ENCODE assay signal across 8 cellular contexts in the genomic region with DNA sequence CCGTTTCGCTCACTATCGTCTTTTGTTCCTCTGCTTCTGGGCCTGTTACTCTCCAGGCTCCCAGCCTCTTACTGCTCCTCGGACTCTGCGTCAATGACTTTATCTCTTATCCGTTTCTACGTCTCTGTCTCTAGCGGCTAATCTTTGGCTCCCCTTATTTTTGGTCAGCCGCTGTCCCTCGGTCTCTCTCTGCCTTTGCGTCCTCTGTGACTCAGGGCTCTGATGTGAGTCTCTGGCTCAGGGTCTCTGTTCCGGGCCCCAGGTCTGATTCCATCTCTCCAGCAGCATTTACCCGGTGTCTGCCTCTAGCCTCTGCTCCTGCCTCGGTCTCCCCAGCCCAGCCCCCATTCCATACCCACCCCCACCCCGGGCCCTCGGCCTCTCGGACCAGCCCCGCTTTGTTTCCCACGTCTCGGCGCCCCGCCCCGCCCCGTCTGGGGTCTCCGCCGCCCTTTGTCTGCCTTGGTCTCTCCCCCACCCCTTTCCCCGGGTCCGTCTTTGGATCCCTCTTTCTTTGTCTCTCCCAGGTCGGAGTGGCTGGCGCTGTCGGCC. TPM values are rescaled to one million over a fixed set of nuclear protein-coding genes. Genes with fewer than 3 reads are reported as not detected.
DNase-seq lines count a peak whose midpoint lies in the region; ATAC-seq and TF ChIP-seq lines count a peak whose summit lies in the region.

No MANE protein-coding gene starts in this region.

- H3K27me3 ChIP-seq in WERI-Rb-1 (ENCODE audit: insufficient read depth, low read depth, severe bottlenecking) (no peaks in the 10 kb centered on the region), psoas muscle (ENCODE audit: insufficient read depth in 3 of 3, low read length in 2 of 3) (no peaks in the 10 kb centered on the region)

- peaks cover 26% of the 10 kb centered on the region for H3K4me1 Mint-ChIP-seq in glutamatergic neuron (ENCODE audit: low read depth, unreplicated experiment)

- H3K4me1 ChIP-seq in psoas muscle = peaks cover 15% of the 10 kb centered on the region

- H3K4me3 Mint-ChIP-seq in glutamatergic neuron (ENCODE audit: unreplicated experiment) = peak overlapping the region; percentile 99

- peaks cover 5% of the 10 kb centered on the region for H3K36me3 Mint-ChIP-seq in glutamatergic neuron (ENCODE audit: unreplicated experiment)

- H3K27ac ChIP-seq in WERI-Rb-1 (peak overlapping the region; percentile 98), psoas muscle (peak overlapping the region; percentile 87)

- ATAC-seq in psoas muscle (peak; percentile 15 to 53 (median 21)), GM19452 (IDR thresholded peaks at IDR 0.05; ENCODE audit: unreplicated experiment) (no peak), left lobe of liver (no peak)

- H3K27me3 Mint-ChIP-seq in glutamatergic neuron (ENCODE audit: unreplicated experiment) = peaks cover 19% of the 10 kb centered on the region

- peak; percentile 70 for DNase-seq in NCI-H510A treated with DMSO at 0.1 percent for 48 hours (lab: John Stamatoyannopoulos, UW)
- no peak for DNase-seq in NCI-H510A (lab: John Stamatoyannopoulos, UW)
- no peak for DNase-seq in WERI-Rb-1
- DNase-seq in glutamatergic neuron = no peak
- no peak for DNase-seq in psoas muscle
- no peak for DNase-seq in left lobe of liver (ENCODE audit: low spot score)
- DNase-seq in stimulated activated CD4-positive, alpha-beta T cell treated with anti-CD3 and anti-CD28 coated beads, Interleukin-4, amount 100 ng/mL, for 4 hours = no peak

- intact Hi-C loops in psoas muscle (cut with DNase I) = loop anchor here in 1 of 2 donors (2.0 kb wide), 1 partner anchor 16 kb away; no protein-coding TSS in a partner anchor

- H3K36me3 ChIP-seq in WERI-Rb-1 = peaks cover 29% of the 10 kb centered on the region
- H3K36me3 ChIP-seq in psoas muscle (ENCODE audit: insufficient read depth in 1 of 2, low read depth in 1 of 2) = peaks cover 0 to 13% of the 10 kb centered on the region in 2 donors

- TF ChIP-seq CTCF in WERI-Rb-1 (IDR thresholded peaks at IDR 0.05; ENCODE audit: low read depth, low read length) (no peak), glutamatergic neuron (IDR thresholded peaks at IDR 0.05; ENCODE audit: partially characterized antibody, unreplicated experiment) (no peak), psoas muscle (IDR thresholded peaks at IDR 0.05) (no peak)

- H3K27ac Mint-ChIP-seq in glutamatergic neuron (ENCODE audit: unreplicated experiment) = peak overlapping the region; percentile 100

- H3K4me3 ChIP-seq in WERI-Rb-1 (ENCODE audit: low read depth, low read length) = peak overlapping the region; percentile 74
- peak overlapping the region; percentile 91 for H3K4me3 ChIP-seq in psoas muscle

- 4 to 8% (median 5%) methylated on average over 31 of the region's 31 CpGs for WGBS in psoas muscle, 3 donors

- H3K9me3 Mint-ChIP-seq in glutamatergic neuron (ENCODE audit: unreplicated experiment) = peaks cover 13% of the 10 kb centered on the region

- H3K9me3 ChIP-seq in WERI-Rb-1 (ENCODE audit: severe bottlenecking) (no peaks in the 10 kb centered on the region), psoas muscle (no peaks in the 10 kb centered on the region)

RNA-seq across cellular contexts. Expression of gene ZNF48, which starts 0.5 kb away (rescaled TPM):
- 74.7 TPM for total RNA-seq in glutamatergic neuron (ENCODE audit: unreplicated experiment)
- total RNA-seq in psoas muscle = 1 to 10 TPM; 2.8 to 7.8 (median 5.6) TPM
- polyA plus RNA-seq in psoas muscle = 1 to 10 TPM; 2.3 to 7.4 (median 3.2) TPM
- 5.4 TPM for total RNA-seq in left lobe of liver

RNA-seq across cellular contexts. Expression of gene SEPTIN1, which starts 12.3 kb away (rescaled TPM):
- 2.9 TPM for total RNA-seq in glutamatergic neuron (ENCODE audit: unreplicated experiment)
- total RNA-seq in psoas muscle = 1 to 10 TPM in 2 of 4 donors, under 1 TPM in 2; 0.34 to 1.8 (median 0.90) TPM
- under 1 TPM; 0.22 to 0.51 (median 0.28) TPM for polyA plus RNA-seq in psoas muscle
- total RNA-seq in left lobe of liver = 1.4 TPM

RNA-seq across cellular contexts. Expression of gene ZNF771, which starts 12.7 kb away (rescaled TPM):
- total RNA-seq in glutamatergic neuron (ENCODE audit: unreplicated experiment) (7.8 TPM), psoas muscle (10 to 100 TPM in 2 of 4 donors, 1 to 10 TPM in 2; 4.8 to 14.6 (median 9.1) TPM), left lobe of liver (13.5 TPM)
- polyA plus RNA-seq in psoas muscle = 1 to 10 TPM; 5.3 to 7.4 (median 5.4) TPM

RNA-seq across cellular contexts. Expression of gene MYL11, which starts 20.1 kb away (rescaled TPM):
- total RNA-seq in glutamatergic neuron (ENCODE audit: unreplicated experiment) (not detected), psoas muscle (1,000 to 10,000 TPM; 1,414 to 6,743 (median 2,777) TPM), left lobe of liver (not detected)
- polyA plus RNA-seq in psoas muscle = 1,000 to 10,000 TPM in 2 of 3 donors, 100 to 1,000 TPM in 1; 636 to 4,264 (median 2,548) TPM

RNA-seq across cellular contexts. Expression of gene TBC1D10B, which starts 24.4 kb away (rescaled TPM):
- total RNA-seq in glutamatergic neuron (ENCODE audit: unreplicated experiment) = 85.2 TPM
- 10 to 100 TPM; 30.1 to 50.0 (median 34.1) TPM for total RNA-seq in psoas muscle
- polyA plus RNA-seq in psoas muscle = 10 to 100 TPM; 24.5 to 45.0 (median 26.4) TPM
- 14.1 TPM for total RNA-seq in left lobe of liver

Comparison
In these comparisons a context has a peak if more than half of its experiments do, and no peak if none do; other contexts are left out.
1. ATAC-seq: peak in psoas muscle (4 of 4); none in GM19452 (single experiment) and left lobe of liver (single experiment).